In genomic region chr7:141012696-141013344, GRCh38 we compare ENCODE assay signal across 9 cellular contexts. TPM values are rescaled to one million over a fixed set of nuclear protein-coding genes. Genes with fewer than 3 reads are reported as not detected.
DNase-seq lines count a peak whose midpoint lies in the region; ATAC-seq and TF ChIP-seq lines count a peak whose summit lies in the region.
"Had no signal": no experiment of that assay in that cellular context is flagged by ENCODE, and none has a peak within 500 bp of the region (broad histone marks: within the 10 kb centered on the region; RNA-seq: fewer than 3 reads in every experiment).

No MANE protein-coding gene starts in this region.

- H3K9ac ChIP-seq in BLaER1 = no peak overlapping the region
- peak overlapping the region; percentile 80; the same call in 1 of the 2 replicates for H3K9ac ChIP-seq in HCT116 (ENCODE audit: low read length)
- H3K9ac ChIP-seq in mesenchymal stem cell (ENCODE audit: low read length) = peak overlapping the region; percentile 94
- H3K9ac ChIP-seq in neuronal stem cell (ENCODE audit: low read depth, low read length, poor library complexity) = no peak overlapping the region

- DNase-seq in HCT116 (ENCODE audit: low read depth, low spot score) (no peak), mesenchymal stem cell (peak; percentile 22), hypothalamus (lab: John Stamatoyannopoulos, UW) (no peak), prostate gland (ENCODE audit: low spot score) (no peak), neuronal stem cell (ENCODE audit: low spot score) (no peak)
- no peak for DNase-seq in activated CD8-positive, alpha-beta T cell treated with anti-CD3 and anti-CD28 coated beads for 36 hours

- peaks cover 12% of the 10 kb centered on the region for H3K4me1 ChIP-seq in BLaER1
- peaks cover 5 to 20% of the 10 kb centered on the region in 2 experiments; a peak in 3 of 4 replicates for H3K4me1 ChIP-seq in HCT116 (ENCODE audit: control insufficient read depth in 1 of 2, insufficient read depth in 2 of 2, low read length in 2 of 2)
- no peaks in the 10 kb centered on the region for H3K4me1 ChIP-seq in mesenchymal stem cell (ENCODE audit: control insufficient read depth, insufficient read depth, low read depth, low read length)
- H3K4me1 ChIP-seq in prostate gland (replicated peaks) = no peaks in the 10 kb centered on the region
- peaks cover 3 to 9% of the 10 kb centered on the region in 2 donors for H3K4me1 ChIP-seq in neuronal stem cell (ENCODE audit: control insufficient read depth in 2 of 2, insufficient read depth in 1 of 2, low read depth in 1 of 2, low read length in 2 of 2)

- no peak for ATAC-seq in HCT116
- ATAC-seq in activated CD8-positive, alpha-beta T cell treated with anti-CD3 and anti-CD28 coated beads for 36 hours = peak; percentile 22
- ATAC-seq in GM18520 (IDR thresholded peaks at IDR 0.05; ENCODE audit: unreplicated experiment) = no peak

- H3K4me3 ChIP-seq in BLaER1 (no peak overlapping the region), HCT116 (replicated peaks in 1 of 2; ENCODE audit: low read depth in 1 of 2, low read length in 2 of 2) (peak overlapping the region in 1 of 2 experiments; percentile 80; a peak in 2 of 4 replicates), mesenchymal stem cell (ENCODE audit: insufficient read depth in 1 of 2, low read depth in 1 of 2, low read length in 2 of 2) (peak overlapping the region in 1 of 2 experiments; percentile 84), prostate gland (no peak overlapping the region), neuronal stem cell (ENCODE audit: low read length in 2 of 2) (no peak overlapping the region)
- H3K4me3 ChIP-seq: ovary had no signal

- peaks cover 22% of the 10 kb centered on the region for H3K36me3 ChIP-seq in BLaER1
- peaks cover 7% of the 10 kb centered on the region in 2 experiments; a peak in 1 of 4 replicates for H3K36me3 ChIP-seq in HCT116 (ENCODE audit: control insufficient read depth in 1 of 2, insufficient read depth in 2 of 2, low read length in 2 of 2)
- peaks cover 3 to 19% of the 10 kb centered on the region in 2 experiments for H3K36me3 ChIP-seq in mesenchymal stem cell (ENCODE audit: control insufficient read depth in 1 of 2, insufficient read depth in 2 of 2, low read depth in 1 of 2, low read length in 2 of 2)
- no peaks in the 10 kb centered on the region for H3K36me3 ChIP-seq in prostate gland
- peaks cover 0 to 21% of the 10 kb centered on the region in 2 donors for H3K36me3 ChIP-seq in neuronal stem cell (replicated peaks in 1 of 2; ENCODE audit: control insufficient read depth in 2 of 2, insufficient read depth in 2 of 2, low read length in 2 of 2)
- H3K36me3 ChIP-seq: ovary had no signal

- H4K8ac ChIP-seq in mesenchymal stem cell (ENCODE audit: low read length) (no peak overlapping the region), neuronal stem cell (ENCODE audit: low read depth, low read length) (no peak overlapping the region)

- H2BK5ac ChIP-seq in mesenchymal stem cell (ENCODE audit: low read depth, low read length, poor library complexity, severe bottlenecking) = no peak overlapping the region
- no peak overlapping the region for H2BK5ac ChIP-seq in neuronal stem cell (ENCODE audit: low read length)

- H2BK120ac ChIP-seq in mesenchymal stem cell (ENCODE audit: low read depth, low read length) (no peak overlapping the region), neuronal stem cell (ENCODE audit: low read depth, low read length) (no peak overlapping the region)

- H4K91ac ChIP-seq in mesenchymal stem cell (ENCODE audit: low read length) = no peak overlapping the region
- H4K91ac ChIP-seq in neuronal stem cell (ENCODE audit: low read depth, low read length, poor library complexity) = no peak overlapping the region

- H3K79me2 ChIP-seq in HCT116 (ENCODE audit: insufficient read depth, low read length) = peaks cover 42% of the 10 kb centered on the region

- H3K4me1 Mint-ChIP-seq in activated CD8-positive, alpha-beta T cell treated with anti-CD3 and anti-CD28 coated beads for 36 hours (ENCODE audit: low read depth) = peaks cover 36% of the 10 kb centered on the region

- WGBS in mesenchymal stem cell = no CpG with 5 or more reads among the region's 2 CpGs
- 87% methylated on average over 2 of the region's 2 CpGs for WGBS in prostate gland
- no CpG with 5 or more reads among the region's 2 CpGs for WGBS in neuronal stem cell (ENCODE audit: extremely low coverage in 2 of 2, insufficient read length in 2 of 2, insufficient replicate concordance in 1 of 2), 2 donors

- peaks cover 2% of the 10 kb centered on the region for H3K27me3 Mint-ChIP-seq in activated CD8-positive, alpha-beta T cell treated with anti-CD3 and anti-CD28 coated beads for 36 hours

- CTCF ChIA-PET in HCT116 (lab: Charles Lee) = interaction anchor here (1.2 to 1.5 kb wide), 2 partner anchors 202 to 338 kb away, joined by 4 read pairs; no protein-coding TSS in a partner anchor
- CTCF ChIA-PET in activated CD8-positive, alpha-beta T cell treated with anti-CD3 and anti-CD28 coated beads for 36 hours (lab: Charles Lee) = interaction anchor here (1.0 to 5.9 kb wide), 11 partner anchors 18 to 725 kb away, joined by 3 to 69 read pairs (median 3); partner anchors contain the start of gene SSBP1

- peak overlapping the region; percentile 80 for H3K4me2 ChIP-seq in BLaER1
- H3K4me2 ChIP-seq in HCT116 (ENCODE audit: low read length) = peak overlapping the region; percentile 78
- no peak overlapping the region for H3K4me2 ChIP-seq in mesenchymal stem cell (ENCODE audit: low read length, poor library complexity, severe bottlenecking)
- H3K4me2 ChIP-seq in neuronal stem cell (ENCODE audit: insufficient read depth, low read length, poor library complexity, severe bottlenecking) = no peak overlapping the region

- POLR2A ChIA-PET in HCT116 (lab: Charles Lee) = no interaction called here
- POLR2A ChIA-PET in activated CD8-positive, alpha-beta T cell treated with anti-CD3 and anti-CD28 coated beads for 36 hours (lab: Charles Lee) = interaction anchor here (0.6 to 1.6 kb wide), 3 partner anchors 102 to 315 kb away, joined by 3 to 5 read pairs (median 4); no protein-coding TSS in a partner anchor

- H3K4ac ChIP-seq in mesenchymal stem cell (ENCODE audit: low read depth in 1 of 2, low read length in 2 of 2) (no peak overlapping the region), neuronal stem cell (ENCODE audit: low read length) (no peak overlapping the region)

- H2AFZ ChIP-seq in HCT116 (ENCODE audit: low read depth, low read length, poor library complexity, severe bottlenecking) (no peak overlapping the region), mesenchymal stem cell (ENCODE audit: low read depth, low read length) (no peak overlapping the region), neuronal stem cell (ENCODE audit: low read length) (no peak overlapping the region)

- H3K18ac ChIP-seq in mesenchymal stem cell (ENCODE audit: low read depth in 1 of 2, low read length in 2 of 2) (no peak overlapping the region), neuronal stem cell (ENCODE audit: low read length) (no peak overlapping the region)

- no peak for TF ChIP-seq RAD21 in HCT116 (IDR thresholded peaks at IDR 0.05; ENCODE audit: low read depth)

- H4K20me1 ChIP-seq in BLaER1 = no peaks in the 10 kb centered on the region
- no peaks in the 10 kb centered on the region; the same call in 1 of the 2 replicates for H4K20me1 ChIP-seq in HCT116 (ENCODE audit: insufficient read depth)

- BruUV-seq in HCT116 (replicated peaks; lab: Mats Ljungman, UMichigan) = no TSS peak

- TF ChIP-seq CTCF in HCT116 (IDR thresholded peaks at IDR 0.05 in 2 of 3, conservative IDR thresholded peaks at IDR 0.05 in 1 of 3; ENCODE audit: borderline replicate concordance in 1 of 3, insufficient read depth in 1 of 3, low read depth in 2 of 3, low read length in 2 of 3) (no peak), prostate gland (IDR thresholded peaks at IDR 0.05) (no peak)
- no peak for TF ChIP-seq CTCF in activated CD8-positive, alpha-beta T cell treated with anti-CD3 and anti-CD28 coated beads for 36 hours (IDR thresholded peaks at IDR 0.05)

- H3K27ac Mint-ChIP-seq in activated CD8-positive, alpha-beta T cell treated with anti-CD3 and anti-CD28 coated beads for 36 hours = peak overlapping the region; percentile 100

- H3K27me3 ChIP-seq in BLaER1 (no peaks in the 10 kb centered on the region), HCT116 (ENCODE audit: insufficient read depth, low read length) (no peaks in the 10 kb centered on the region), mesenchymal stem cell (ENCODE audit: control insufficient read depth in 1 of 2, insufficient read depth in 1 of 2, low read length in 2 of 2) (no peaks in the 10 kb centered on the region), prostate gland (replicated peaks; ENCODE audit: insufficient read depth) (no peaks in the 10 kb centered on the region), neuronal stem cell (ENCODE audit: control insufficient read depth in 3 of 3, insufficient read depth in 3 of 3, low read depth in 1 of 3, low read length in 3 of 3) (no peaks in the 10 kb centered on the region)
- H3K27me3 ChIP-seq: ovary had no signal

- no peaks in the 10 kb centered on the region for H3K9me2 ChIP-seq in HCT116 (ENCODE audit: insufficient read depth)

- RAD21 ChIA-PET in HCT116 (lab: Charles Lee; ENCODE audit: low non-redundant PET in 1 of 2, low total read pairs in 2 of 2, uncharacterized antibody in 2 of 2, unreplicated experiment in 2 of 2) = no interaction called here

- H2BK15ac ChIP-seq in mesenchymal stem cell (ENCODE audit: low read depth, poor library complexity, severe bottlenecking) = no peak overlapping the region
- no peak overlapping the region for H2BK15ac ChIP-seq in neuronal stem cell (ENCODE audit: low read length)

- H2AK5ac ChIP-seq in mesenchymal stem cell (ENCODE audit: low read length, severe bottlenecking) = no peak overlapping the region
- H2AK5ac ChIP-seq in neuronal stem cell (ENCODE audit: low read depth, low read length) = no peak overlapping the region

- H3K4me3 Mint-ChIP-seq in activated CD8-positive, alpha-beta T cell treated with anti-CD3 and anti-CD28 coated beads for 36 hours = peak overlapping the region; percentile 97

- H3K9me3 Mint-ChIP-seq in activated CD8-positive, alpha-beta T cell treated with anti-CD3 and anti-CD28 coated beads for 36 hours = peaks cover 4% of the 10 kb centered on the region

- H3K36me3 Mint-ChIP-seq in activated CD8-positive, alpha-beta T cell treated with anti-CD3 and anti-CD28 coated beads for 36 hours (ENCODE audit: low read depth) = peaks cover 22% of the 10 kb centered on the region

- H3K27ac ChIP-seq in BLaER1 (no peak overlapping the region), HCT116 (ENCODE audit: low read depth, low read length) (no peak overlapping the region), mesenchymal stem cell (ENCODE audit: low read length, poor library complexity, severe bottlenecking) (no peak overlapping the region), prostate gland (no peak overlapping the region), neuronal stem cell (replicated peaks; ENCODE audit: low read length) (no peak overlapping the region)
- H3K27ac ChIP-seq: ovary had no signal

- no peak overlapping the region for H2BK12ac ChIP-seq in mesenchymal stem cell (ENCODE audit: low read length in 2 of 2)
- H2BK12ac ChIP-seq in neuronal stem cell (ENCODE audit: low read length) = no peak overlapping the region

- H3K14ac ChIP-seq in mesenchymal stem cell (ENCODE audit: low read length in 2 of 2) = no peak overlapping the region
- H3K14ac ChIP-seq in neuronal stem cell (ENCODE audit: low read length) = no peak overlapping the region

- intact Hi-C loops in HCT116 (cut with micrococcal nuclease) = loop anchor here (1.0 to 5.0 kb wide), 5 partner anchors 202 to 536 kb away; partner anchors contain the start of gene MKRN1
- intact Hi-C loops in activated CD8-positive, alpha-beta T cell treated with anti-CD3 and anti-CD28 coated beads for 36 hours (cut with micrococcal nuclease) = loop anchor here (2.0 kb wide), 1 partner anchor 202 kb away; no protein-coding TSS in a partner anchor
- intact Hi-C loops in prostate gland (cut with DNase I) = loop anchor here (5.0 to 10.0 kb wide), 2 partner anchors 338 to 519 kb away; partner anchors contain the start of gene ADCK2

- no peak overlapping the region for H3K23ac ChIP-seq in mesenchymal stem cell (ENCODE audit: low read length in 2 of 2)
- H3K23ac ChIP-seq in neuronal stem cell (ENCODE audit: low read depth, low read length, poor library complexity) = no peak overlapping the region

- TF ChIP-seq POLR2A in HCT116 (IDR thresholded peaks at IDR 0.05; ENCODE audit: borderline replicate concordance, extremely low read depth, insufficient read depth, insufficient read length) (no peak), prostate gland (IDR thresholded peaks at IDR 0.05) (no peak)

- H3K79me1 ChIP-seq in mesenchymal stem cell (replicated peaks; ENCODE audit: low read length, poor library complexity, severe bottlenecking) (peaks cover 20% of the 10 kb centered on the region), neuronal stem cell (ENCODE audit: low read depth, low read length) (no peaks in the 10 kb centered on the region)

- H3K9me3 ChIP-seq in BLaER1 = no peaks in the 10 kb centered on the region
- no peaks in the 10 kb centered on the region for H3K9me3 ChIP-seq in HCT116 (ENCODE audit: control insufficient read depth in 1 of 2, insufficient read depth in 1 of 2, low read depth in 1 of 2, low read length in 2 of 2)
- peaks cover 3% of the 10 kb centered on the region for H3K9me3 ChIP-seq in mesenchymal stem cell (ENCODE audit: control insufficient read depth, low read length)
- H3K9me3 ChIP-seq in prostate gland = no peaks in the 10 kb centered on the region
- H3K9me3 ChIP-seq in neuronal stem cell (replicated peaks in 1 of 2; ENCODE audit: control insufficient read depth in 2 of 2, insufficient read depth in 1 of 2, low read depth in 1 of 2, low read length in 2 of 2) = no peaks in the 10 kb centered on the region
- H3K9me3 ChIP-seq: ovary had no signal

RNA-seq across cellular contexts. Expression of gene MRPS33, which starts 1.9 kb away (rescaled TPM):
- total RNA-seq in HCT116 (2021; ENCODE audit: unreplicated experiment) = 77.3 TPM
- polyA plus RNA-seq in HCT116 (2012) = 80.2 and 107 TPM in 2 replicates
- total RNA-seq in activated CD8-positive, alpha-beta T cell treated with anti-CD3 and anti-CD28 coated beads for 36 hours = 100 to 1,000 TPM in 1 of 2 experiments, 10 to 100 TPM in 1; 95.5 to 101 TPM
- polyA plus RNA-seq in mesenchymal stem cell (2013, experiment 1 of 2) = 83.2 TPM
- 84.1 TPM for polyA plus RNA-seq in mesenchymal stem cell (2013, experiment 2 of 2)
- 10 to 100 TPM; 30.0 to 43.0 TPM for total RNA-seq in prostate gland
- 77.3 TPM for polyA plus RNA-seq in neuronal stem cell (2013, experiment 1 of 2)
- polyA plus RNA-seq in neuronal stem cell (2013, experiment 2 of 2) = 69.8 TPM

Comparison
In these comparisons a context has a peak if more than half of its experiments do, and no peak if none do; other contexts are left out.
1. H3K4me2 ChIP-seq: peak in BLaER1 (single experiment) and HCT116 (single experiment); none in mesenchymal stem cell (single experiment) and neuronal stem cell (single experiment).
2. H3K9ac ChIP-seq: peak in HCT116 (single experiment) and mesenchymal stem cell (single experiment); none in BLaER1 (single experiment) and neuronal stem cell (single experiment).